In genomic region chr6:16713597-16713996, GRCh38 we compare ENCODE assay signal across 10 cellular contexts. TPM values are rescaled to one million over a fixed set of nuclear protein-coding genes. Genes with fewer than 3 reads are reported as not detected.
DNase-seq lines count a peak whose midpoint lies in the region; ATAC-seq and TF ChIP-seq lines count a peak whose summit lies in the region.
"Had no signal": no experiment of that assay in that cellular context is flagged by ENCODE, and none has a peak within 500 bp of the region (broad histone marks: within the 10 kb centered on the region; RNA-seq: fewer than 3 reads in every experiment).

No MANE protein-coding gene starts in this region.

- H3K36me3 ChIP-seq in adipocyte (ENCODE audit: control insufficient read depth, insufficient read depth, low read length, severe bottlenecking) (no peaks in the 10 kb centered on the region), liver (ENCODE audit: control insufficient read depth in 4 of 4, insufficient read depth in 3 of 4, low read depth in 1 of 4, low read length in 3 of 4) (peaks cover 0 to 6% (median 3%) of the 10 kb centered on the region in 4 donors), thoracic aorta (no peaks in the 10 kb centered on the region)

- peaks cover 12% of the 10 kb centered on the region for H3K36me3 Mint-ChIP-seq in activated T-cell treated with anti-CD3 and anti-CD28 coated beads, Interleukin-2, amount 50 U/mL, for 4 hours (ENCODE audit: insufficient read depth)
- H3K36me3 Mint-ChIP-seq: IgD-negative memory B cell had no signal

- no peak for TF ChIP-seq CTCF in liver (IDR thresholded peaks at IDR 0.05; ENCODE audit: low read depth, low read length, missing input control)
- no peak for TF ChIP-seq CTCF in thoracic aorta (IDR thresholded peaks at IDR 0.05)

- TF ChIP-seq RAD21 in liver (IDR thresholded peaks at IDR 0.05) = no peak

- H3K27ac ChIP-seq in liver (ENCODE audit: low read depth in 1 of 2, low read length in 2 of 2) (peak overlapping the region; percentile 78 to 87), thoracic aorta (peak overlapping the region; percentile 72 to 90)

- peak overlapping the region; percentile 72 for H3K4me3 Mint-ChIP-seq in activated T-cell treated with anti-CD3 and anti-CD28 coated beads, Interleukin-2, amount 50 U/mL, for 4 hours
- H3K4me3 Mint-ChIP-seq: activated naive CD4-positive, alpha-beta T cell treated with anti-CD3 and anti-CD28 coated beads, Interleukin-2, amount 10 ng/mL, durations not matched to agents 7 days and 5 days had no signal

- no peak for ATAC-seq in activated T-cell treated with anti-CD3 and anti-CD28 coated beads, Interleukin-2, amount 50 U/mL, for 4 hours
- no peak for ATAC-seq in thoracic aorta (ENCODE audit: insufficient number of reproducible peaks, low FRiP score, low read depth)

- no peaks in the 10 kb centered on the region for H3K9me3 Mint-ChIP-seq in activated T-cell treated with anti-CD3 and anti-CD28 coated beads, Interleukin-2, amount 50 U/mL, for 4 hours
- H3K9me3 Mint-ChIP-seq: activated naive CD4-positive, alpha-beta T cell treated with anti-CD3 and anti-CD28 coated beads, Interleukin-2, amount 10 ng/mL, durations not matched to agents 7 days and 5 days; IgD-negative memory B cell had no signal

- H3K9ac ChIP-seq in adipocyte (ENCODE audit: low read length) = peak overlapping the region; percentile 70
- H3K9ac ChIP-seq in liver (ENCODE audit: low read depth in 1 of 2, low read length in 2 of 2) = no peak overlapping the region

- H3K4me1 Mint-ChIP-seq in activated T-cell treated with anti-CD3 and anti-CD28 coated beads, Interleukin-2, amount 50 U/mL, for 4 hours (ENCODE audit: low read depth) = peaks cover 60% of the 10 kb centered on the region

- no peak for DNase-seq in activated T-cell treated with anti-CD3 and anti-CD28 coated beads, Interleukin-2, amount 50 U/mL, for 4 hours
- DNase-seq in activated T-cell treated with anti-CD3 and anti-CD28 coated beads, Interleukin-2, amount 50 U/mL, for 48 hours = no peak
- no peak for DNase-seq in adipocyte (ENCODE audit: low read depth)
- DNase-seq in thoracic aorta (ENCODE audit: low spot score) = no peak
- DNase-seq in COLO829 (ENCODE audit: low spot score) = no peak
- DNase-seq in stimulated activated CD4-positive, alpha-beta T cell treated with anti-CD3 and anti-CD28 coated beads, Interleukin-2, amount 100 ng/mL, for 24 hours = no peak
- no peak for DNase-seq in GDM1 (lab: John Stamatoyannopoulos, UW)
- DNase-seq: activated naive CD4-positive, alpha-beta T cell treated with anti-CD3 and anti-CD28 coated beads, Interleukin-2, amount 10 ng/mL, durations not matched to agents 7 days and 5 days had no signal

- H3K4me1 ChIP-seq in adipocyte (ENCODE audit: control insufficient read depth, insufficient read depth, low read length) (peaks cover 16% of the 10 kb centered on the region), liver (ENCODE audit: control insufficient read depth in 4 of 4, insufficient read depth in 4 of 4, low read length in 3 of 4) (peaks cover 0 to 6% (median 2%) of the 10 kb centered on the region in 4 donors), thoracic aorta (ENCODE audit: control insufficient read depth in 1 of 2, low read depth in 2 of 2) (peaks cover 18 to 40% of the 10 kb centered on the region in 2 donors)

- no peaks in the 10 kb centered on the region for H3K27me3 Mint-ChIP-seq in activated T-cell treated with anti-CD3 and anti-CD28 coated beads, Interleukin-2, amount 50 U/mL, for 4 hours (ENCODE audit: low read depth)
- H3K27me3 Mint-ChIP-seq: activated naive CD4-positive, alpha-beta T cell treated with anti-CD3 and anti-CD28 coated beads, Interleukin-2, amount 10 ng/mL, durations not matched to agents 7 days and 5 days; IgD-negative memory B cell had no signal

- peak overlapping the region; percentile 74 for H3K4me3 ChIP-seq in adipocyte (ENCODE audit: low read length)
- H3K4me3 ChIP-seq in liver (ENCODE audit: low read depth in 1 of 3, low read length in 3 of 3) = no peak overlapping the region
- H3K4me3 ChIP-seq in thoracic aorta = no peak overlapping the region

- H3K9me3 ChIP-seq in adipocyte (ENCODE audit: control insufficient read depth, low read length) (no peaks in the 10 kb centered on the region), liver (ENCODE audit: control insufficient read depth in 4 of 4, low read length in 3 of 4) (no peaks in the 10 kb centered on the region), thoracic aorta (no peaks in the 10 kb centered on the region)

- H3K27me3 ChIP-seq in adipocyte (replicated peaks; ENCODE audit: control insufficient read depth, insufficient read depth, low read length) = no peaks in the 10 kb centered on the region
- H3K27me3 ChIP-seq in liver (ENCODE audit: control insufficient read depth in 4 of 4, insufficient read depth in 4 of 4, low read length in 3 of 4) = no peaks in the 10 kb centered on the region
- no peaks in the 10 kb centered on the region for H3K27me3 ChIP-seq in thoracic aorta (replicated peaks; ENCODE audit: insufficient read depth)

- WGBS in liver = 95% methylated on average over 9 of the region's 9 CpGs

TF ChIP-seq in liver, 16 proteins besides CTCF, POLR2A, EP300 and RAD21:
- TF ChIP-seq FOXA1 (IDR thresholded peaks at IDR 0.05) = no peak
- no peak for TF ChIP-seq GABPA (IDR thresholded peaks at IDR 0.05 in 1 of 2, conservative IDR thresholded peaks at IDR 0.05 in 1 of 2)
- TF ChIP-seq FOXA2 (IDR thresholded peaks at IDR 0.05) = no peak
- TF ChIP-seq MAX (IDR thresholded peaks at IDR 0.05) = no peak
- no peak for TF ChIP-seq HNF4A (conservative IDR thresholded peaks at IDR 0.05)
- no peak for TF ChIP-seq REST (IDR thresholded peaks at IDR 0.05)
- no peak for TF ChIP-seq SP1 (IDR thresholded peaks at IDR 0.05)
- TF ChIP-seq ATF3 (IDR thresholded peaks at IDR 0.05) = no peak

RNA-seq across cellular contexts. Expression of gene ATXN1, which starts 47.7 kb away (rescaled TPM):
- 10 to 100 TPM; 39.5 to 63.8 (median 45.1) TPM for total RNA-seq in activated T-cell treated with anti-CD3 and anti-CD28 coated beads, Interleukin-2, amount 50 U/mL, for 4 hours
- total RNA-seq in liver (10 to 100 TPM in 1 of 2 donors, 1 to 10 TPM in 1; 8.8 to 29.7 TPM), thoracic aorta (10 to 100 TPM; 59.8 to 62.4 TPM)
- 1 to 10 TPM; 4.3 to 7.5 TPM for polyA plus RNA-seq in liver
